ENCODE assay signal across 1 cellular context in genomic region chr9:16924311-16924915, GRCh38.
A peak's percentile ranks its signal among the peaks of the same experiment; 100 is the strongest.
TF ChIP-seq lines count a peak whose summit lies in the region.

No MANE protein-coding gene starts in this region.

TF ChIP-seq in HepG2, 621 proteins besides CTCF, POLR2A, EP300 and RAD21:
- TF ChIP-seq TOPORS (CRISPR knock-in tag; IDR thresholded peaks at IDR 0.05): no peak
- TF ChIP-seq ZNF850 (CRISPR knock-in tag; conservative IDR thresholded peaks at IDR 0.05): peak; percentile 79; the same call in 1 of the 2 replicates
